In the genomic region with DNA sequence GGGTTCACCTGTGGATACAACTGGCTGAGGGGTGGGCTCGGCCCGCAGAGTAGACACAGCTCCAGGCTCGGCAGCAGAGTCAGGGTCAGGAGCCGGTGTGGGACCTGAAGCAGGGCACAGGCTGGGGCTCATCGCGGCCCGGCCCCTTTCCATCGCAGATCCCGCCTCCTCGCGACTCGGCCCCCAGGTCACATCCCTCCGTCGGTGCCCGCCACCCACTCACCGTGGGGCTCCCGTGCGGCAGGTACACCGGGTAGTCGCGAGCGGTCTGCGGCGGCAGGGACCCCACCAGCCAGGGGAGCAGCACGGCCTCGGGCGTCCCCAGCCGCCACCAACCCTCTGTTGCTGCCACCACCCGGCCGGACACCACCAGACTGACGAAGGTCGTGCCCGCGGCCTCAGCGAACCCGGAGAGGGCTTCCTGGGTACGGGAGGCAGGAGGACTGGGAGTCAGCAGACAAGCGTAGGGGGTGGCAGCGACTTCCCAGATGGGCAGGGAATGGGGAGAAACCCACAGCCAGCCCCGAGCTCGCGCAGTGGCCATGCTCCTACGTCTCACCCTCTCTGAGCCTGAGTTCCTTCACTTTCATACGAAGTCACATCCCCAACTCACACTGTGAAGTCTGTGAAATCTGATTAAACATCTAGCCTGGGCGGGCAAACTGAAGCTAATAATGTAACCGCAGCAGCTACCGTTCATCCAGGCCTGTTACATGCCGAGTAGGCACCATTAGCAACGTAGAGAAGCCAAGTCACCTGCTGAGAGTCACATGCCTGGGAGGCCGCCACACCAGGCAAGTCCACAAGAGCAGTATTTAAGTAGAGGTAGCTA, we compare ENCODE assay signal across 8 cellular contexts. TPM values are rescaled to one million over a fixed set of nuclear protein-coding genes. Genes with fewer than 3 reads are reported as not detected.
DNase-seq lines count a peak whose midpoint lies in the region; ATAC-seq and TF ChIP-seq lines count a peak whose summit lies in the region.

No MANE protein-coding gene starts in this region.

- DNase-seq in AG10803 (ENCODE audit: low read depth): peak; percentile 36
- DNase-seq in HuH-7.5 (ENCODE audit: low spot score): peak; percentile 80
- peak; percentile 37 for DNase-seq in activated CD4-positive, alpha-beta T cell treated with anti-CD3 and anti-CD28 coated beads, Interleukin-2, amount 10 ng/mL, durations not matched to agents 7 days and 5 days
- DNase-seq in effector memory CD8-positive, alpha-beta T cell: peak in 2 of 3 experiments; percentile 48 to 56
- DNase-seq in mesenchymal stem cell: peak; percentile 42
- DNase-seq in stimulated activated CD8-positive, alpha-beta memory T cell treated with anti-CD3 and anti-CD28 coated beads, Interleukin-4, amount 100 ng/mL, for 48 hours: peak; percentile 65
- no peak for DNase-seq in SIG-M5 treated with dmso at 0.1 percent for 504 hours (lab: John Stamatoyannopoulos, UW; ENCODE audit: unreplicated experiment)

- H3K4me3 Mint-ChIP-seq in activated CD4-positive, alpha-beta T cell treated with anti-CD3 and anti-CD28 coated beads, Interleukin-2, amount 10 ng/mL, durations not matched to agents 7 days and 5 days: peak overlapping the region; percentile 73
- H3K4me3 Mint-ChIP-seq in effector memory CD8-positive, alpha-beta T cell: peak overlapping the region; percentile 85 to 87

- no peak overlapping the region for H4K91ac ChIP-seq in mesenchymal stem cell (ENCODE audit: low read length)

- H3K27me3 ChIP-seq in mesenchymal stem cell (ENCODE audit: control insufficient read depth in 1 of 2, insufficient read depth in 1 of 2, low read length in 2 of 2): no peaks in the 10 kb centered on the region

- POLR2A ChIA-PET in activated CD4-positive, alpha-beta T cell treated with anti-CD3 and anti-CD28 coated beads, Interleukin-2, amount 10 ng/mL, durations not matched to agents 7 days and 5 days (lab: Charles Lee): no interaction called here

- peaks cover 21% of the 10 kb centered on the region for H3K4me1 ChIP-seq in mesenchymal stem cell (ENCODE audit: control insufficient read depth, insufficient read depth, low read depth, low read length)

- H3K79me1 ChIP-seq in mesenchymal stem cell (replicated peaks; ENCODE audit: low read length, poor library complexity, severe bottlenecking): peaks cover 3% of the 10 kb centered on the region

- H4K8ac ChIP-seq in mesenchymal stem cell (ENCODE audit: low read length): peak overlapping the region; percentile 64

- peak overlapping the region; percentile 34 for H3K4me2 ChIP-seq in mesenchymal stem cell (ENCODE audit: low read length, poor library complexity, severe bottlenecking)

- peaks cover 5% of the 10 kb centered on the region for H3K36me3 Mint-ChIP-seq in activated CD4-positive, alpha-beta T cell treated with anti-CD3 and anti-CD28 coated beads, Interleukin-2, amount 10 ng/mL, durations not matched to agents 7 days and 5 days (ENCODE audit: low read depth)
- H3K36me3 Mint-ChIP-seq in effector memory CD8-positive, alpha-beta T cell (ENCODE audit: insufficient read depth): peaks cover 35% of the 10 kb centered on the region

- peak; percentile 38 for ATAC-seq in effector memory CD8-positive, alpha-beta T cell (replicated peaks)
- no peak for ATAC-seq in GM18873 (IDR thresholded peaks at IDR 0.05; ENCODE audit: low FRiP score, unreplicated experiment)

- H2AK5ac ChIP-seq in mesenchymal stem cell (ENCODE audit: low read length, severe bottlenecking): no peak overlapping the region

- no peak overlapping the region for H3K27ac ChIP-seq in mesenchymal stem cell (ENCODE audit: low read length, poor library complexity, severe bottlenecking)

- no peak overlapping the region for H2BK15ac ChIP-seq in mesenchymal stem cell (ENCODE audit: low read depth, poor library complexity, severe bottlenecking)

- H3K9ac ChIP-seq in mesenchymal stem cell (ENCODE audit: low read length): peak overlapping the region; percentile 87

- peak overlapping the region; percentile 83 for H2AFZ ChIP-seq in mesenchymal stem cell (ENCODE audit: low read depth, low read length)

- H3K14ac ChIP-seq in mesenchymal stem cell (ENCODE audit: low read length in 2 of 2): peak overlapping the region in 1 of 2 experiments; percentile 86

- peak overlapping the region; percentile 84 for H3K4me3 ChIP-seq in AG10803 (ENCODE audit: low read length)
- H3K4me3 ChIP-seq in mesenchymal stem cell (ENCODE audit: insufficient read depth in 1 of 2, low read depth in 1 of 2, low read length in 2 of 2): peak overlapping the region; percentile 46 to 90

- H2BK5ac ChIP-seq in mesenchymal stem cell (ENCODE audit: low read depth, low read length, poor library complexity, severe bottlenecking): no peak overlapping the region

- H3K27ac Mint-ChIP-seq in activated CD4-positive, alpha-beta T cell treated with anti-CD3 and anti-CD28 coated beads, Interleukin-2, amount 10 ng/mL, durations not matched to agents 7 days and 5 days: peak overlapping the region; percentile 68
- peak overlapping the region; percentile 81 to 93 for H3K27ac Mint-ChIP-seq in effector memory CD8-positive, alpha-beta T cell

- H3K27me3 Mint-ChIP-seq in activated CD4-positive, alpha-beta T cell treated with anti-CD3 and anti-CD28 coated beads, Interleukin-2, amount 10 ng/mL, durations not matched to agents 7 days and 5 days: no peaks in the 10 kb centered on the region
- H3K27me3 Mint-ChIP-seq in effector memory CD8-positive, alpha-beta T cell: no peaks in the 10 kb centered on the region

- no peak overlapping the region for H3K23ac ChIP-seq in mesenchymal stem cell (ENCODE audit: low read length in 2 of 2)

- peak overlapping the region in 1 of 2 experiments; percentile 66 for H3K4ac ChIP-seq in mesenchymal stem cell (ENCODE audit: low read depth in 1 of 2, low read length in 2 of 2)

- CTCF ChIA-PET in activated CD4-positive, alpha-beta T cell treated with anti-CD3 and anti-CD28 coated beads, Interleukin-2, amount 10 ng/mL, durations not matched to agents 7 days and 5 days (lab: Charles Lee): interaction anchor here (1.0 to 1.7 kb wide), 3 partner anchors 10 to 130 kb away, joined by 3 to 4 read pairs (median 3); partner anchors contain the start of gene AP2A1

- no peak overlapping the region for H2BK120ac ChIP-seq in mesenchymal stem cell (ENCODE audit: low read depth, low read length)

- peaks cover 38 to 46% of the 10 kb centered on the region in 2 experiments for H3K36me3 ChIP-seq in mesenchymal stem cell (ENCODE audit: control insufficient read depth in 1 of 2, insufficient read depth in 2 of 2, low read depth in 1 of 2, low read length in 2 of 2)

- no peaks in the 10 kb centered on the region for H3K9me3 Mint-ChIP-seq in activated CD4-positive, alpha-beta T cell treated with anti-CD3 and anti-CD28 coated beads, Interleukin-2, amount 10 ng/mL, durations not matched to agents 7 days and 5 days
- H3K9me3 Mint-ChIP-seq in effector memory CD8-positive, alpha-beta T cell: no peaks in the 10 kb centered on the region

- peaks cover 48% of the 10 kb centered on the region for H3K4me1 Mint-ChIP-seq in activated CD4-positive, alpha-beta T cell treated with anti-CD3 and anti-CD28 coated beads, Interleukin-2, amount 10 ng/mL, durations not matched to agents 7 days and 5 days
- H3K4me1 Mint-ChIP-seq in effector memory CD8-positive, alpha-beta T cell (ENCODE audit: low read depth in 2 of 2): peaks cover 16 to 38% of the 10 kb centered on the region in 2 donors

- H3K18ac ChIP-seq in mesenchymal stem cell (ENCODE audit: low read depth in 1 of 2, low read length in 2 of 2): peak overlapping the region; percentile 29 to 77

- peak overlapping the region in 1 of 2 experiments; percentile 7 for H2BK12ac ChIP-seq in mesenchymal stem cell (ENCODE audit: low read length in 2 of 2)

- WGBS in mesenchymal stem cell: 21% methylated on average over 50 of the region's 50 CpGs

- no peaks in the 10 kb centered on the region for H3K9me3 ChIP-seq in mesenchymal stem cell (ENCODE audit: control insufficient read depth, low read length)

- TF ChIP-seq CTCF in AG10803 (conservative IDR thresholded peaks at IDR 0.05; ENCODE audit: low read length): no peak; the same call in 1 of the 2 replicates

RNA-seq across cellular contexts. Expression of gene FUZ, which starts 3.7 kb away (rescaled TPM):
- total RNA-seq in activated CD4-positive, alpha-beta T cell treated with anti-CD3 and anti-CD28 coated beads, Interleukin-2, amount 10 ng/mL, durations not matched to agents 7 days and 5 days: 10 to 100 TPM; 13.3 to 13.9 TPM
- 5.5 TPM for polyA plus RNA-seq in mesenchymal stem cell (2013, experiment 1 of 2)
- polyA plus RNA-seq in mesenchymal stem cell (2013, experiment 2 of 2): 5.0 TPM

RNA-seq across cellular contexts. Expression of gene MED25, which starts 8.7 kb away (rescaled TPM):
- total RNA-seq in activated CD4-positive, alpha-beta T cell treated with anti-CD3 and anti-CD28 coated beads, Interleukin-2, amount 10 ng/mL, durations not matched to agents 7 days and 5 days: 10 to 100 TPM; 57.9 to 62.7 TPM
- 33.3 TPM for polyA plus RNA-seq in mesenchymal stem cell (2013, experiment 1 of 2)
- polyA plus RNA-seq in mesenchymal stem cell (2013, experiment 2 of 2): 33.3 TPM

RNA-seq across cellular contexts. Expression of gene PTOV1, which starts 41.6 kb away (rescaled TPM):
- total RNA-seq in activated CD4-positive, alpha-beta T cell treated with anti-CD3 and anti-CD28 coated beads, Interleukin-2, amount 10 ng/mL, durations not matched to agents 7 days and 5 days: 10 to 100 TPM; 60.7 to 76.8 TPM
- 141 TPM for polyA plus RNA-seq in mesenchymal stem cell (2013, experiment 1 of 2)
- 146 TPM for polyA plus RNA-seq in mesenchymal stem cell (2013, experiment 2 of 2)

RNA-seq across cellular contexts. Expression of gene AP2A1, which starts 42.6 kb away (rescaled TPM):
- 10 to 100 TPM; 77.2 to 87.9 TPM for total RNA-seq in activated CD4-positive, alpha-beta T cell treated with anti-CD3 and anti-CD28 coated beads, Interleukin-2, amount 10 ng/mL, durations not matched to agents 7 days and 5 days
- polyA plus RNA-seq in mesenchymal stem cell (2013, experiment 1 of 2): 89.2 TPM
- polyA plus RNA-seq in mesenchymal stem cell (2013, experiment 2 of 2): 87.9 TPM

RNA-seq across cellular contexts. Expression of gene TSKS, which starts 46.3 kb away (rescaled TPM):
- 1 to 10 TPM; 4.5 to 5.4 TPM for total RNA-seq in activated CD4-positive, alpha-beta T cell treated with anti-CD3 and anti-CD28 coated beads, Interleukin-2, amount 10 ng/mL, durations not matched to agents 7 days and 5 days
- polyA plus RNA-seq in mesenchymal stem cell (2013, experiment 1 of 2): not detected
- not detected for polyA plus RNA-seq in mesenchymal stem cell (2013, experiment 2 of 2)
